In the genomic region with DNA sequence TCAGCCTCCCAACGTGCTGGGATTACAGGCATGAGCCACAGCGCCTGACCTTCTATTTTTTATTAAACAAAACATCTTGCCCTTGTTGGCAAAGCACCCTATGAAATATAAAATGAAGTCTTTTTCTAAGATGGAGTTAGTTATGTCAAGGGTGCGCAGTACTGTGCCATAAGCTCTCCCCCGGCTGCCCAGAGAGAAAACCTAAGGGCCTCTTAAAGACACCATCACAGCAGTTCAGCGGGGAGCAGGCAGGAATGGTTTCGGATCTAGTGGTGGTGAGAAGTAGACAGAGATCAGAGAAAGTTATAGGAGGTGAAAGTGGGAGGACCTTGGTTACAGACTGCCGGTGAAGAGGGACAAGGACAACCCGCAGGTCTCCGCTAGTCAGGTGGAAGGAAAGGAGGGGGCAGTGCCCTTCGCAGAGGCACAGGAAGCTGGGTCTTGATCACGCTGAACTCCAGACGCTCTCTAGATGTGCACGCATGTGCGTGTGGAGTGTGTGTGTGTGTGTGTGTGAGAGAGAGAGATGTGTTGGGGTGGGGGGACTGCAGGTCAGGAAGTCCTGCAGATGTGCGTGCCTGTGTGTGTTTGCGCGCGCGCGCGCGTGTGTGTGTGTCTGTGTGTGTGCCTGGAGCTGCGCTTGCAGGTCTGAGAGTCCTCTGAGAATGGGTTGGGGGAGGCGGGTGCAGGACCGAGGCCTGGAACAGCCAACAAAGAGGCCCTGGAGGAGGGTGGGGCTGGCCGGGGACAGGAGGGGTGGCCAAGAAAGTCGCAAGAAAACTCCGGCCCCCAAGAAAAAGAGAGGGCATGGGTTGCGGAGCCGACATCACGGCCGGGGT, we compare ENCODE assay signal across 1 cellular context.
A peak's percentile ranks its signal among the peaks of the same experiment; 100 is the strongest.
TF ChIP-seq lines count a peak whose summit lies in the region.

No MANE protein-coding gene starts in this region.

TF ChIP-seq in HepG2, 621 proteins besides CTCF, POLR2A, EP300 and RAD21 (continued from another document and continues in another):
- TF ChIP-seq, protein P1, sequence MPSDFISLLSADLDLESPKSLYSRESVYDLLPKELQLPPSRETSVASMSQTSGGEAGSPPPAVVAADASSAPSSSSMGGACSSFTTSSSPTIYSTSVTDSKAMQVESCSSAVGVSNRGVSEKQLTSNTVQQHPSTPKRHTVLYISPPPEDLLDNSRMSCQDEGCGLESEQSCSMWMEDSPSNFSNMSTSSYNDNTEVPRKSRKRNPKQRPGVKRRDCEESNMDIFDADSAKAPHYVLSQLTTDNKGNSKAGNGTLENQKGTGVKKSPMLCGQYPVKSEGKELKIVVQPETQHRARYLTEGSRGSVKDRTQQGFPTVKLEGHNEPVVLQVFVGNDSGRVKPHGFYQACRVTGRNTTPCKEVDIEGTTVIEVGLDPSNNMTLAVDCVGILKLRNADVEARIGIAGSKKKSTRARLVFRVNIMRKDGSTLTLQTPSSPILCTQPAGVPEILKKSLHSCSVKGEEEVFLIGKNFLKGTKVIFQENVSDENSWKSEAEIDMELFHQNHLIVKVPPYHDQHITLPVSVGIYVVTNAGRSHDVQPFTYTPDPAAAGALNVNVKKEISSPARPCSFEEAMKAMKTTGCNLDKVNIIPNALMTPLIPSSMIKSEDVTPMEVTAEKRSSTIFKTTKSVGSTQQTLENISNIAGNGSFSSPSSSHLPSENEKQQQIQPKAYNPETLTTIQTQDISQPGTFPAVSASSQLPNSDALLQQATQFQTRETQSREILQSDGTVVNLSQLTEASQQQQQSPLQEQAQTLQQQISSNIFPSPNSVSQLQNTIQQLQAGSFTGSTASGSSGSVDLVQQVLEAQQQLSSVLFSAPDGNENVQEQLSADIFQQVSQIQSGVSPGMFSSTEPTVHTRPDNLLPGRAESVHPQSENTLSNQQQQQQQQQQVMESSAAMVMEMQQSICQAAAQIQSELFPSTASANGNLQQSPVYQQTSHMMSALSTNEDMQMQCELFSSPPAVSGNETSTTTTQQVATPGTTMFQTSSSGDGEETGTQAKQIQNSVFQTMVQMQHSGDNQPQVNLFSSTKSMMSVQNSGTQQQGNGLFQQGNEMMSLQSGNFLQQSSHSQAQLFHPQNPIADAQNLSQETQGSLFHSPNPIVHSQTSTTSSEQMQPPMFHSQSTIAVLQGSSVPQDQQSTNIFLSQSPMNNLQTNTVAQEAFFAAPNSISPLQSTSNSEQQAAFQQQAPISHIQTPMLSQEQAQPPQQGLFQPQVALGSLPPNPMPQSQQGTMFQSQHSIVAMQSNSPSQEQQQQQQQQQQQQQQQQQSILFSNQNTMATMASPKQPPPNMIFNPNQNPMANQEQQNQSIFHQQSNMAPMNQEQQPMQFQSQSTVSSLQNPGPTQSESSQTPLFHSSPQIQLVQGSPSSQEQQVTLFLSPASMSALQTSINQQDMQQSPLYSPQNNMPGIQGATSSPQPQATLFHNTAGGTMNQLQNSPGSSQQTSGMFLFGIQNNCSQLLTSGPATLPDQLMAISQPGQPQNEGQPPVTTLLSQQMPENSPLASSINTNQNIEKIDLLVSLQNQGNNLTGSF (CRISPR knock-in tag; IDR thresholded peaks at IDR 0.05), result 0 out of 2 replicates have a peak, but pooled peaks have one; percentile 39
- no peak for TF ChIP-seq ZNF660 (CRISPR knock-in tag; IDR thresholded peaks at IDR 0.05; ENCODE audit: borderline replicate concordance, low read depth)
- TF ChIP-seq ZNF12 (CRISPR knock-in tag; IDR thresholded peaks at IDR 0.05), result no peak
- no peak for TF ChIP-seq ARID2 (CRISPR knock-in tag; IDR thresholded peaks at IDR 0.05; ENCODE audit: borderline replicate concordance)
- TF ChIP-seq, protein P2, sequence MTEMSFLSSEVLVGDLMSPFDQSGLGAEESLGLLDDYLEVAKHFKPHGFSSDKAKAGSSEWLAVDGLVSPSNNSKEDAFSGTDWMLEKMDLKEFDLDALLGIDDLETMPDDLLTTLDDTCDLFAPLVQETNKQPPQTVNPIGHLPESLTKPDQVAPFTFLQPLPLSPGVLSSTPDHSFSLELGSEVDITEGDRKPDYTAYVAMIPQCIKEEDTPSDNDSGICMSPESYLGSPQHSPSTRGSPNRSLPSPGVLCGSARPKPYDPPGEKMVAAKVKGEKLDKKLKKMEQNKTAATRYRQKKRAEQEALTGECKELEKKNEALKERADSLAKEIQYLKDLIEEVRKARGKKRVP (CRISPR knock-in tag; IDR thresholded peaks at IDR 0.05), result no peak
- TF ChIP-seq ZSCAN30 (CRISPR knock-in tag; IDR thresholded peaks at IDR 0.05), result no peak
- no peak for TF ChIP-seq SNAPC2 (CRISPR knock-in tag; IDR thresholded peaks at IDR 0.05)
- TF ChIP-seq ZNF703 (CRISPR knock-in tag; IDR thresholded peaks at IDR 0.05; ENCODE audit: borderline replicate concordance), result no peak; the same call in 1 of the 2 replicates
- TF ChIP-seq MTA3 (CRISPR knock-in tag; IDR thresholded peaks at IDR 0.05), result no peak
- TF ChIP-seq, protein P3, sequence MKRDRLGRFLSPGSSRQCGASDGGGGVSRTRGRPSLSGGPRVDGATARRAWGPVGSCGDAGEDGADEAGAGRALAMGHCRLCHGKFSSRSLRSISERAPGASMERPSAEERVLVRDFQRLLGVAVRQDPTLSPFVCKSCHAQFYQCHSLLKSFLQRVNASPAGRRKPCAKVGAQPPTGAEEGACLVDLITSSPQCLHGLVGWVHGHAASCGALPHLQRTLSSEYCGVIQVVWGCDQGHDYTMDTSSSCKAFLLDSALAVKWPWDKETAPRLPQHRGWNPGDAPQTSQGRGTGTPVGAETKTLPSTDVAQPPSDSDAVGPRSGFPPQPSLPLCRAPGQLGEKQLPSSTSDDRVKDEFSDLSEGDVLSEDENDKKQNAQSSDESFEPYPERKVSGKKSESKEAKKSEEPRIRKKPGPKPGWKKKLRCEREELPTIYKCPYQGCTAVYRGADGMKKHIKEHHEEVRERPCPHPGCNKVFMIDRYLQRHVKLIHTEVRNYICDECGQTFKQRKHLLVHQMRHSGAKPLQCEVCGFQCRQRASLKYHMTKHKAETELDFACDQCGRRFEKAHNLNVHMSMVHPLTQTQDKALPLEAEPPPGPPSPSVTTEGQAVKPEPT (CRISPR knock-in tag; IDR thresholded peaks at IDR 0.05; ENCODE audit: low read depth), result no peak
- TF ChIP-seq, protein P4, sequence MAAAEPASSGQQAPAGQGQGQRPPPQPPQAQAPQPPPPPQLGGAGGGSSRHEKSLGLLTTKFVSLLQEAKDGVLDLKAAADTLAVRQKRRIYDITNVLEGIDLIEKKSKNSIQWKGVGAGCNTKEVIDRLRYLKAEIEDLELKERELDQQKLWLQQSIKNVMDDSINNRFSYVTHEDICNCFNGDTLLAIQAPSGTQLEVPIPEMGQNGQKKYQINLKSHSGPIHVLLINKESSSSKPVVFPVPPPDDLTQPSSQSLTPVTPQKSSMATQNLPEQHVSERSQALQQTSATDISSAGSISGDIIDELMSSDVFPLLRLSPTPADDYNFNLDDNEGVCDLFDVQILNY (CRISPR knock-in tag; conservative IDR thresholded peaks at IDR 0.05), result no peak
- TF ChIP-seq, protein P5, sequence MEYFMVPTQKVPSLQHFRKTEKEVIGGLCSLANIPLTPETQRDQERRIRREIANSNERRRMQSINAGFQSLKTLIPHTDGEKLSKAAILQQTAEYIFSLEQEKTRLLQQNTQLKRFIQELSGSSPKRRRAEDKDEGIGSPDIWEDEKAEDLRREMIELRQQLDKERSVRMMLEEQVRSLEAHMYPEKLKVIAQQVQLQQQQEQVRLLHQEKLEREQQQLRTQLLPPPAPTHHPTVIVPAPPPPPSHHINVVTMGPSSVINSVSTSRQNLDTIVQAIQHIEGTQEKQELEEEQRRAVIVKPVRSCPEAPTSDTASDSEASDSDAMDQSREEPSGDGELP (IDR thresholded peaks at IDR 0.05; ENCODE audit: borderline replicate concordance, low read depth), result peak; percentile 43; the same call in 1 of the 2 replicates
- TF ChIP-seq KDM4B (CRISPR knock-in tag; IDR thresholded peaks at IDR 0.05), result no peak
- no peak for TF ChIP-seq KDM3A (CRISPR knock-in tag; IDR thresholded peaks at IDR 0.05; ENCODE audit: low read depth)
- no peak for TF ChIP-seq ZNF383 (CRISPR knock-in tag; IDR thresholded peaks at IDR 0.05; ENCODE audit: borderline replicate concordance)
- TF ChIP-seq, protein P6, sequence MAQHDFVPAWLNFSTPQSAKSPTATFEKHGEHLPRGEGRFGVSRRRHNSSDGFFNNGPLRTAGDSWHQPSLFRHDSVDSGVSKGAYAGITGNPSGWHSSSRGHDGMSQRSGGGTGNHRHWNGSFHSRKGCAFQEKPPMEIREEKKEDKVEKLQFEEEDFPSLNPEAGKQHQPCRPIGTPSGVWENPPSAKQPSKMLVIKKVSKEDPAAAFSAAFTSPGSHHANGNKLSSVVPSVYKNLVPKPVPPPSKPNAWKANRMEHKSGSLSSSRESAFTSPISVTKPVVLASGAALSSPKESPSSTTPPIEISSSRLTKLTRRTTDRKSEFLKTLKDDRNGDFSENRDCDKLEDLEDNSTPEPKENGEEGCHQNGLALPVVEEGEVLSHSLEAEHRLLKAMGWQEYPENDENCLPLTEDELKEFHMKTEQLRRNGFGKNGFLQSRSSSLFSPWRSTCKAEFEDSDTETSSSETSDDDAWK (CRISPR knock-in tag; IDR thresholded peaks at IDR 0.05), result no peak
- TF ChIP-seq ZNF430 (CRISPR knock-in tag; IDR thresholded peaks at IDR 0.05), result no peak; the same call in 1 of the 2 replicates
- TF ChIP-seq, protein P7, sequence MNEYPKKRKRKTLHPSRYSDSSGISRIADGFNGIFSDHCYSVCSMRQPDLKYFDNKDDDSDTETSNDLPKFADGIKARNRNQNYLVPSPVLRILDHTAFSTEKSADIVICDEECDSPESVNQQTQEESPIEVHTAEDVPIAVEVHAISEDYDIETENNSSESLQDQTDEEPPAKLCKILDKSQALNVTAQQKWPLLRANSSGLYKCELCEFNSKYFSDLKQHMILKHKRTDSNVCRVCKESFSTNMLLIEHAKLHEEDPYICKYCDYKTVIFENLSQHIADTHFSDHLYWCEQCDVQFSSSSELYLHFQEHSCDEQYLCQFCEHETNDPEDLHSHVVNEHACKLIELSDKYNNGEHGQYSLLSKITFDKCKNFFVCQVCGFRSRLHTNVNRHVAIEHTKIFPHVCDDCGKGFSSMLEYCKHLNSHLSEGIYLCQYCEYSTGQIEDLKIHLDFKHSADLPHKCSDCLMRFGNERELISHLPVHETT (CRISPR knock-in tag; conservative IDR thresholded peaks at IDR 0.05), result no peak
- TF ChIP-seq YEATS4 (CRISPR knock-in tag; IDR thresholded peaks at IDR 0.05; ENCODE audit: borderline replicate concordance), result no peak
- no peak; the same call in 1 of the 2 replicates for TF ChIP-seq TBX3 (IDR thresholded peaks at IDR 0.05; ENCODE audit: borderline replicate concordance)
- TF ChIP-seq, protein P8, sequence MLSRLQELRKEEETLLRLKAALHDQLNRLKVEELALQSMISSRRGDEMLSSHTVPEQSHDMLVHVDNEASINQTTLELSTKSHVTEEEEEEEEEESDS (CRISPR knock-in tag; IDR thresholded peaks at IDR 0.05; ENCODE audit: borderline replicate concordance), result no peak
- no peak for TF ChIP-seq ZNF768 (CRISPR knock-in tag; IDR thresholded peaks at IDR 0.05)
- TF ChIP-seq ZNF468 (CRISPR knock-in tag; IDR thresholded peaks at IDR 0.05), result no peak
- TF ChIP-seq ZNF737 (CRISPR knock-in tag; IDR thresholded peaks at IDR 0.05; ENCODE audit: borderline replicate concordance), result no peak
- TF ChIP-seq, protein P9, sequence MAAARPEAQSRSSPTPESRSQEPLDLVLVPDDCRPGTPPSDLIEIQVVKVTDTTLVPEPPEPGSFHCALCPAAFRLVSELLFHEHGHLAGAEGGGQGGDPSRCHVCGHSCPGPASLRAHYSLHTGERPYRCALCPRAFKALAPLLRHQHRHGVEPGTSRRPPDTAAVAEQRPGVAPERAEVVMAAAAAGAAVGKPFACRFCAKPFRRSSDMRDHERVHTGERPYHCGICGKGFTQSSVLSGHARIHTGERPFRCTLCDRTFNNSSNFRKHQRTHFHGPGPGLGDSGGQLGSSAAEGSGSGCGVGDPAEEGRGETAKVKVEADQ (CRISPR knock-in tag; IDR thresholded peaks at IDR 0.05; ENCODE audit: borderline replicate concordance), result peak; percentile 75; the same call in 1 of the 2 replicates
- TF ChIP-seq KMT2A (CRISPR knock-in tag; IDR thresholded peaks at IDR 0.05), result no peak
- no peak for TF ChIP-seq RARG (CRISPR knock-in tag; IDR thresholded peaks at IDR 0.05; ENCODE audit: low read depth)
- TF ChIP-seq, protein P10, sequence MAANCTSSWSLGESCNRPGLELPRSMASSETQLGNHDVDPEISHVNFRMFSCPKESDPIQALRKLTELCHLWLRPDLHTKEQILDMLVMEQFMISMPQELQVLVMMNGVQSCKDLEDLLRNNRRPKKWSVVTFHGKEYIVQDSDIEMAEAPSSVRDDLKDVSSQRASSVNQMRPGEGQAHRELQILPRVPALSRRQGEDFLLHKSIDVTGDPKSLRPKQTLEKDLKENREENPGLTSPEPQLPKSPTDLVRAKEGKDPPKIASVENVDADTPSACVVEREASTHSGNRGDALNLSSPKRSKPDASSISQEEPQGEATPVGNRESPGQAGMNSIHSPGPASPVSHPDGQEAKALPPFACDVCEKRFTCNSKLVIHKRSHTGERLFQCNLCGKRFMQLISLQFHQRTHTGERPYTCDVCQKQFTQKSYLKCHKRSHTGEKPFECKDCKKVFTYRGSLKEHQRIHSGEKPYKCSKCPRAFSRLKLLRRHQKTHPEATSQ (CRISPR knock-in tag; IDR thresholded peaks at IDR 0.05; ENCODE audit: borderline replicate concordance), result no peak
- no peak for TF ChIP-seq BRCA1 (CRISPR knock-in tag; IDR thresholded peaks at IDR 0.05)
- TF ChIP-seq, protein P11, sequence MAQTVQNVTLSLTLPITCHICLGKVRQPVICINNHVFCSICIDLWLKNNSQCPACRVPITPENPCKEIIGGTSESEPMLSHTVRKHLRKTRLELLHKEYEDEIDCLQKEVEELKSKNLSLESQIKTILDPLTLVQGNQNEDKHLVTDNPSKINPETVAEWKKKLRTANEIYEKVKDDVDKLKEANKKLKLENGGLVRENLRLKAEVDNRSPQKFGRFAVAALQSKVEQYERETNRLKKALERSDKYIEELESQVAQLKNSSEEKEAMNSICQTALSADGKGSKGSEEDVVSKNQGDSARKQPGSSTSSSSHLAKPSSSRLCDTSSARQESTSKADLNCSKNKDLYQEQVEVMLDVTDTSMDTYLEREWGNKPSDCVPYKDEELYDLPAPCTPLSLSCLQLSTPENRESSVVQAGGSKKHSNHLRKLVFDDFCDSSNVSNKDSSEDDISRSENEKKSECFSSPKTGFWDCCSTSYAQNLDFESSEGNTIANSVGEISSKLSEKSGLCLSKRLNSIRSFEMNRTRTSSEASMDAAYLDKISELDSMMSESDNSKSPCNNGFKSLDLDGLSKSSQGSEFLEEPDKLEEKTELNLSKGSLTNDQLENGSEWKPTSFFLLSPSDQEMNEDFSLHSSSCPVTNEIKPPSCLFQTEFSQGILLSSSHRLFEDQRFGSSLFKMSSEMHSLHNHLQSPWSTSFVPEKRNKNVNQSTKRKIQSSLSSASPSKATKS (CRISPR knock-in tag; IDR thresholded peaks at IDR 0.05), result no peak
- no peak for TF ChIP-seq ELF4 (CRISPR knock-in tag; IDR thresholded peaks at IDR 0.05; ENCODE audit: borderline replicate concordance)
- TF ChIP-seq ZNF883 (CRISPR knock-in tag; IDR thresholded peaks at IDR 0.05; ENCODE audit: not compliant biosample characterization), result no peak
- no peak for TF ChIP-seq HOXA9 (CRISPR knock-in tag; IDR thresholded peaks at IDR 0.05; ENCODE audit: borderline replicate concordance)
- TF ChIP-seq ZNF619 (CRISPR knock-in tag; IDR thresholded peaks at IDR 0.05), result peak; percentile 78; the same call in 1 of the 2 replicates
